1 cellular context compared by ENCODE assay signal in genomic region chr6:108883172-108883571, GRCh38.
TF ChIP-seq lines count a peak whose summit lies in the region.

No MANE protein-coding gene starts in this region.

TF ChIP-seq in GM23338, 12 proteins besides CTCF, POLR2A, EP300 and RAD21 (continued from another document):
- TF ChIP-seq ZNF462 (CRISPR knock-in tag; IDR thresholded peaks at IDR 0.05) (no peak), EZH2phosphoT487 (IDR thresholded peaks at IDR 0.05; ENCODE audit: unreplicated experiment) (no peak), STAT1 (IDR thresholded peaks at IDR 0.05; ENCODE audit: unreplicated experiment) (no peak)
